Comparison of ENCODE assay signal across 34 cellular contexts in the genomic region with DNA sequence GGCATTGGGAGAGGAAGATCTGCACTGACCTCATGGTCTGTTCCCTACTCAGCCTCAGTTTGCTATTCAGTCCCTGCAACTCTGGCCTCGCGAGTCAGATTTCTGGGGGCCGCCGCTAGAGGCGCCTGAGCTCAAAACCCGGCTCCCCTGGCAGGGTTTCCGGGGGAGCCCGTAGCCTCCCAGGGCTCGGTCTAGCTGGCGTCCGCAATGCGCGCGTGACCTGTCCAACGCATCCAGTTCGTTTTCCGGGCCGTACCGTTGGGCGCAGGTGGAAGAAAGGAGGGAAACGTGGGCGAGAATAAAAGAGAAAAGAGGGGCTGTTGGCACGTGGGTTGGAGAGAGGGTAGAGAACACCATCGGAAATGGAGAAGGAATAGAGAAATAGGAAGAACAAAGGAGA. TPM values are rescaled to one million over a fixed set of nuclear protein-coding genes. Genes with fewer than 3 reads are reported as not detected.
DNase-seq lines count a peak whose midpoint lies in the region; ATAC-seq, FAIRE-seq and TF ChIP-seq lines count a peak whose summit lies in the region.
"Had no signal": no experiment of that assay in that cellular context is flagged by ENCODE, and none has a peak within 500 bp of the region (broad histone marks: within the 10 kb centered on the region; RNA-seq: fewer than 3 reads in every experiment).

ADAM30 (minus strand) TSS at position 213 of the 400 bp plus-strand sequence; CDS start at position 34, 179 bp downstream.

- no peak within 1 kb of the TSS for H3K4me2 ChIP-seq in GM23338
- H3K4me2 ChIP-seq in neural progenitor cell: no peak within 1 kb of the TSS
- H3K4me2 ChIP-seq: KMS-11 had no signal

- H3K9me2 ChIP-seq in GM23338 (ENCODE audit: insufficient read depth): no peaks in the 10 kb centered on the region

- in situ Hi-C loops in astrocyte of the cerebellum (cut with HindIII; ENCODE audit: low sequenced_read_pairs): no loop called here

- H3K79me2 ChIP-seq in GM23338 (replicated peaks; ENCODE audit: insufficient read depth) (no peaks in the 10 kb centered on the region), neural progenitor cell (ENCODE audit: low read depth) (no peaks in the 10 kb centered on the region)

- no peaks in the 10 kb centered on the region for H3K9me3 ChIP-seq in neural progenitor cell (ENCODE audit: low read depth)
- H3K9me3 ChIP-seq: adrenal gland, MG63, mucosa of descending colon, transverse colon had no signal

- peak; percentile 97 for ATAC-seq in GM23338
- no peak for ATAC-seq in GM21576 (IDR thresholded peaks at IDR 0.05; ENCODE audit: unreplicated experiment)
- ATAC-seq: mucosa of descending colon; stimulated activated effector memory CD8-positive, alpha-beta T cell treated with anti-CD3 and anti-CD28 coated beads, Interleukin-12 subunit alpha, Interleukin-12 subunit beta, amount 100 ng/mL, for 72 hours had no signal

- H3K4me1 ChIP-seq in GM23338 (ENCODE audit: insufficient read depth): no peaks in the 10 kb centered on the region
- no peaks in the 10 kb centered on the region for H3K4me1 ChIP-seq in neural progenitor cell
- H3K4me1 ChIP-seq: adrenal gland, transverse colon had no signal

- H3K9me3 Mint-ChIP-seq in GM23338 (no peaks in the 10 kb centered on the region; the same call in 2 of the 3 replicates), neural progenitor cell (no peaks in the 10 kb centered on the region)
- H3K9me3 Mint-ChIP-seq: activated CD4-positive, alpha-beta memory T cell treated with anti-CD3 and anti-CD28 coated beads, Interleukin-2, amount 10 ng/mL, durations not matched to agents 7 days and 5 days; activated naive CD4-positive, alpha-beta T cell treated with anti-CD3 and anti-CD28 coated beads, Interleukin-2, amount 10 ng/mL, durations not matched to agents 7 days and 5 days; activated T-helper 1 cell treated with anti-CD3 and anti-CD28 coated beads, Interleukin-12 subunit alpha, Interleukin-12 subunit beta, Interleukin-2, Interleukin-4 antibody, amounts not matched to agents 30 ng/mL and 10 ng/mL and 1 ng/mL, durations not matched to agents 14 hours and 24 hours and 36 hours; brain; CD4-positive, CD25-positive, alpha-beta regulatory T cell; natural killer cell; stimulated activated effector memory CD8-positive, alpha-beta T cell treated with anti-CD3 and anti-CD28 coated beads, Interleukin-12 subunit alpha, Interleukin-12 subunit beta, amount 100 ng/mL, for 72 hours had no signal

- H3K27me3 ChIP-seq in GM23338 (ENCODE audit: insufficient read depth): no peaks in the 10 kb centered on the region; the same call in 1 of the 2 replicates
- H3K27me3 ChIP-seq in neural progenitor cell: no peaks in the 10 kb centered on the region
- H3K27me3 ChIP-seq: MG63, transverse colon had no signal

- no peak within 1 kb of the TSS for H3K9ac ChIP-seq in neural progenitor cell
- H3K9ac ChIP-seq: KMS-11 had no signal

- H4K20me1 ChIP-seq in GM23338 (replicated peaks; ENCODE audit: insufficient read depth): no peaks in the 10 kb centered on the region
- H4K20me1 ChIP-seq in neural progenitor cell (ENCODE audit: low read depth): no peaks in the 10 kb centered on the region

- no peak within 1 kb of the TSS for H3K27ac Mint-ChIP-seq in GM23338
- H3K27ac Mint-ChIP-seq in neural progenitor cell: no peak within 1 kb of the TSS
- H3K27ac Mint-ChIP-seq: activated CD4-positive, alpha-beta memory T cell treated with anti-CD3 and anti-CD28 coated beads, Interleukin-2, amount 10 ng/mL, durations not matched to agents 7 days and 5 days; activated naive CD4-positive, alpha-beta T cell treated with anti-CD3 and anti-CD28 coated beads, Interleukin-2, amount 10 ng/mL, durations not matched to agents 7 days and 5 days; activated T-helper 1 cell treated with anti-CD3 and anti-CD28 coated beads, Interleukin-12 subunit alpha, Interleukin-12 subunit beta, Interleukin-2, Interleukin-4 antibody, amounts not matched to agents 30 ng/mL and 10 ng/mL and 1 ng/mL, durations not matched to agents 14 hours and 24 hours and 36 hours; brain; CD4-positive, CD25-positive, alpha-beta regulatory T cell; natural killer cell; stimulated activated effector memory CD8-positive, alpha-beta T cell treated with anti-CD3 and anti-CD28 coated beads, Interleukin-12 subunit alpha, Interleukin-12 subunit beta, amount 100 ng/mL, for 72 hours had no signal

- H2AFZ ChIP-seq in GM23338 (peak within 1 kb of the TSS; percentile 90), neural progenitor cell (replicated peaks) (peak within 1 kb of the TSS; percentile 7)

- H3K36me3 Mint-ChIP-seq in GM23338 (ENCODE audit: low read depth) (no peaks in the 10 kb centered on the region), neural progenitor cell (no peaks in the 10 kb centered on the region)
- H3K36me3 Mint-ChIP-seq: activated naive CD4-positive, alpha-beta T cell treated with anti-CD3 and anti-CD28 coated beads, Interleukin-2, amount 10 ng/mL, durations not matched to agents 7 days and 5 days; brain; CD4-positive, CD25-positive, alpha-beta regulatory T cell; natural killer cell; stimulated activated effector memory CD8-positive, alpha-beta T cell treated with anti-CD3 and anti-CD28 coated beads, Interleukin-12 subunit alpha, Interleukin-12 subunit beta, amount 100 ng/mL, for 72 hours had no signal

- peak; percentile 57 to 58 for TF ChIP-seq CTCF in GM23338 (conservative IDR thresholded peaks at IDR 0.05; ENCODE audit: low read depth in 2 of 2)
- TF ChIP-seq CTCF in astrocyte of the cerebellum (IDR thresholded peaks at IDR 0.05; ENCODE audit: low read depth, low read length, missing control alignments): peak; percentile 17
- TF ChIP-seq CTCF in epithelial cell of esophagus (IDR thresholded peaks at IDR 0.05; ENCODE audit: insufficient read depth, low read depth, low read length, missing control alignments): peak; percentile 8
- TF ChIP-seq CTCF in neural progenitor cell (IDR thresholded peaks at IDR 0.05): peak; percentile 35

- H3F3A ChIP-seq in GM23338 (replicated peaks; ENCODE audit: low read depth) (no peaks in the 10 kb centered on the region), neural progenitor cell (ENCODE audit: low read depth) (no peaks in the 10 kb centered on the region)

- peaks cover 7% of the 10 kb centered on the region for H3K27me3 Mint-ChIP-seq in GM23338 (ENCODE audit: insufficient read depth, low read depth, poor library complexity)
- no peaks in the 10 kb centered on the region for H3K27me3 Mint-ChIP-seq in neural progenitor cell (ENCODE audit: insufficient read depth, low read depth)

- DNase-seq in GM23338 (ENCODE audit: low spot score) (peak; percentile 64), astrocyte of the cerebellum (ENCODE audit: low read depth) (no peak), epithelial cell of esophagus (ENCODE audit: low read depth) (no peak), neural progenitor cell (ENCODE audit: low spot score) (peak; percentile 13), NCI-H748 (lab: John Stamatoyannopoulos, UW; ENCODE audit: unreplicated experiment) (no peak), urothelium cell line (ENCODE audit: low spot score) (no peak), NCI-H1417 treated with DMSO at 0.1 percent for 48 hours (lab: John Stamatoyannopoulos, UW) (no peak)
- DNase-seq: activated CD4-positive, alpha-beta memory T cell treated with anti-CD3 and anti-CD28 coated beads, Interleukin-2, amount 10 ng/mL, durations not matched to agents 7 days and 5 days; activated CD8-positive, alpha-beta memory T cell treated with anti-CD3 and anti-CD28 coated beads, Interleukin-2, amount 50 U/mL, for 4 hours; activated naive CD4-positive, alpha-beta T cell treated with anti-CD3 and anti-CD28 coated beads, Interleukin-2, amount 10 ng/mL, durations not matched to agents 7 days and 5 days; adrenal gland; CD4-positive, CD25-positive, alpha-beta regulatory T cell; kidney; MG63; mucosa of descending colon; natural killer cell; NCI-H2029 treated with DMSO at 0.1 percent for 48 hours; NCI-H2227 treated with DMSO at 0.1 percent for 48 hours; NCI-H526; NK-92 treated with Interleukin-12 subunit alpha and Interleukin-12 subunit beta, amount 100 ng/mL, for 24 hours; SIG-M5; transverse colon had no signal

- H3K27ac ChIP-seq in GM23338 (ENCODE audit: low read depth): no peak within 1 kb of the TSS
- no peak within 1 kb of the TSS for H3K27ac ChIP-seq in neural progenitor cell
- H3K27ac ChIP-seq: adrenal gland, HL-60, KMS-11, transverse colon had no signal

- H3K36me3 ChIP-seq in GM23338 (ENCODE audit: insufficient read depth) (no peaks in the 10 kb centered on the region), neural progenitor cell (no peaks in the 10 kb centered on the region)
- H3K36me3 ChIP-seq: adrenal gland, MG63, transverse colon had no signal

- H3K4me1 Mint-ChIP-seq in GM23338 (peaks cover 2% of the 10 kb centered on the region; the same call in 1 of the 3 replicates), neural progenitor cell (no peaks in the 10 kb centered on the region)
- H3K4me1 Mint-ChIP-seq: brain, natural killer cell had no signal

- no peak for FAIRE-seq in urothelium cell line (lab: Jason Lieb, UNC)
- FAIRE-seq: kidney, RCC 7860 had no signal

- H3K4me3 ChIP-seq in GM23338: no peak within 1 kb of the TSS
- no peak within 1 kb of the TSS for H3K4me3 ChIP-seq in astrocyte of the cerebellum (ENCODE audit: low read depth, low read length)
- H3K4me3 ChIP-seq in epithelial cell of esophagus (ENCODE audit: low read length): no peak within 1 kb of the TSS
- H3K4me3 ChIP-seq in neural progenitor cell: no peak within 1 kb of the TSS
- H3K4me3 ChIP-seq: adrenal gland, MG63, mucosa of descending colon, transverse colon had no signal

- peak within 1 kb of the TSS; percentile 52; the same call in 2 of the 3 replicates for H3K4me3 Mint-ChIP-seq in GM23338
- no peak within 1 kb of the TSS for H3K4me3 Mint-ChIP-seq in neural progenitor cell
- H3K4me3 Mint-ChIP-seq: activated CD4-positive, alpha-beta memory T cell treated with anti-CD3 and anti-CD28 coated beads, Interleukin-2, amount 10 ng/mL, durations not matched to agents 7 days and 5 days; activated naive CD4-positive, alpha-beta T cell treated with anti-CD3 and anti-CD28 coated beads, Interleukin-2, amount 10 ng/mL, durations not matched to agents 7 days and 5 days; activated T-helper 1 cell treated with anti-CD3 and anti-CD28 coated beads, Interleukin-12 subunit alpha, Interleukin-12 subunit beta, Interleukin-2, Interleukin-4 antibody, amounts not matched to agents 30 ng/mL and 10 ng/mL and 1 ng/mL, durations not matched to agents 14 hours and 24 hours and 36 hours; brain; CD4-positive, CD25-positive, alpha-beta regulatory T cell; natural killer cell; stimulated activated effector memory CD8-positive, alpha-beta T cell treated with anti-CD3 and anti-CD28 coated beads, Interleukin-12 subunit alpha, Interleukin-12 subunit beta, amount 100 ng/mL, for 72 hours had no signal

TF ChIP-seq in GM23338, 12 proteins besides CTCF, POLR2A, EP300 and RAD21 (continues in another document):
- no peak for TF ChIP-seq CREB1 (CRISPR knock-in tag; IDR thresholded peaks at IDR 0.05; ENCODE audit: low read depth)

RNA-seq across cellular contexts. Expression of gene ADAM30, which starts in this region (rescaled TPM):
- not detected in 2 replicates for total RNA-seq in GM23338 (2014; rRNA removed; shearing (Covaris generic))
- polyA plus RNA-seq in GM23338 (2016; fragmentation: Nextera tagmentation; extraction: Ambion mirVana): not detected in 2 replicates
- total RNA-seq in neural progenitor cell (ENCODE audit: low replicate concordance): not detected in 2 replicates
- total RNA-seq: activated CD4-positive, alpha-beta memory T cell treated with anti-CD3 and anti-CD28 coated beads, Interleukin-2, amount 10 ng/mL, durations not matched to agents 7 days and 5 days; activated T-helper 1 cell treated with anti-CD3 and anti-CD28 coated beads, Interleukin-12 subunit alpha, Interleukin-12 subunit beta, Interleukin-2, Interleukin-4 antibody, amounts not matched to agents 30 ng/mL and 10 ng/mL and 1 ng/mL, durations not matched to agents 14 hours and 24 hours and 36 hours; adrenal gland; CD4-positive, CD25-positive, alpha-beta regulatory T cell; epithelial cell of proximal tubule; H4; kidney; lung microvascular endothelial cell; mucosa of descending colon; omental fat pad; T-helper 2 cell treated with Interferon-gamma antibody and Interleukin-4, amounts not matched to agents 100 ng/mL and 5 ng/mL, for 36 hours; transverse colon had no signal
- polyA plus RNA-seq: adrenal gland; CD4-positive, CD25-positive, alpha-beta regulatory T cell had no signal

Comparison
In these comparisons a context has a peak if more than half of its experiments do, and no peak if none do; other contexts are left out.
1. Peak in DNase-seq and ATAC-seq in GM23338; RNA of the gene not detected or under 1 TPM.
2. Peak in DNase-seq in neural progenitor cell; RNA of the gene not detected or under 1 TPM.